In genomic region chr6:3838992-3839867, GRCh38 we compare ENCODE assay signal across 1 cellular context.
A peak's percentile ranks its signal among the peaks of the same experiment; 100 is the strongest.
TF ChIP-seq lines count a peak whose summit lies in the region.

No MANE protein-coding gene starts in this region.

TF ChIP-seq in HepG2, 621 proteins besides CTCF, POLR2A, EP300 and RAD21 (continued from another document and continues in another):
- TF ChIP-seq PAXIP1 (CRISPR knock-in tag; conservative IDR thresholded peaks at IDR 0.05) (peak; percentile 91), MNT (IDR thresholded peaks at IDR 0.05) (no peak), ZNF678 (CRISPR knock-in tag; IDR thresholded peaks at IDR 0.05) (no peak; the same call in 1 of the 2 replicates), NFE2L1 (CRISPR knock-in tag; IDR thresholded peaks at IDR 0.05; ENCODE audit: borderline replicate concordance) (no peak), RFXANK (CRISPR knock-in tag; IDR thresholded peaks at IDR 0.05) (0 out of 2 replicates have a peak, but pooled peaks have one; percentile 60), SSRP1 (CRISPR knock-in tag; IDR thresholded peaks at IDR 0.05) (no peak), ZNF780A (CRISPR knock-in tag; IDR thresholded peaks at IDR 0.05) (no peak), ZNF546 (CRISPR knock-in tag; conservative IDR thresholded peaks at IDR 0.05) (peak; percentile 95), ZSCAN25 (CRISPR knock-in tag; IDR thresholded peaks at IDR 0.05) (no peak; the same call in 1 of the 2 replicates), POLR2AphosphoS2 (IDR thresholded peaks at IDR 0.05; ENCODE audit: low read depth, low read length) (no peak), CCAR2 (optimal IDR thresholded peaks at IDR 0.05; ENCODE audit: low read depth, low read length) (no peak), ZBTB44 (CRISPR knock-in tag; IDR thresholded peaks at IDR 0.05) (no peak), ISL2 (CRISPR knock-in tag; IDR thresholded peaks at IDR 0.05) (peak; percentile 39; the same call in 1 of the 2 replicates), ZNF367 (CRISPR knock-in tag; IDR thresholded peaks at IDR 0.05; ENCODE audit: borderline replicate concordance) (no peak), ZNF512 (CRISPR knock-in tag; IDR thresholded peaks at IDR 0.05) (no peak), ZNF547 (CRISPR knock-in tag; IDR thresholded peaks at IDR 0.05) (peak; percentile 39; the same call in 1 of the 2 replicates), TOE1 (CRISPR knock-in tag; IDR thresholded peaks at IDR 0.05) (no peak), ZNF644 (CRISPR knock-in tag; IDR thresholded peaks at IDR 0.05; ENCODE audit: low read depth) (peak; percentile 94), ZSCAN31 (CRISPR knock-in tag; IDR thresholded peaks at IDR 0.05; ENCODE audit: low read depth) (no peak), ZNF501 (CRISPR knock-in tag; IDR thresholded peaks at IDR 0.05) (no peak), ZNF3 (CRISPR knock-in tag; IDR thresholded peaks at IDR 0.05) (no peak), ZNF564 (CRISPR knock-in tag; IDR thresholded peaks at IDR 0.05) (no peak; the same call in 1 of the 2 replicates), ZNF879 (CRISPR knock-in tag; IDR thresholded peaks at IDR 0.05) (no peak), ZNF333 (CRISPR knock-in tag; IDR thresholded peaks at IDR 0.05; ENCODE audit: borderline replicate concordance) (0 out of 2 replicates have a peak, but pooled peaks have one; percentile 45), NPAS2 (CRISPR knock-in tag; IDR thresholded peaks at IDR 0.05; ENCODE audit: borderline replicate concordance) (no peak), ZNF331 (CRISPR knock-in tag; IDR thresholded peaks at IDR 0.05) (peak; percentile 78), SIX4 (CRISPR knock-in tag; IDR thresholded peaks at IDR 0.05) (peak; percentile 95), HNRNPLL (IDR thresholded peaks at IDR 0.05; ENCODE audit: low read depth, low read length, poor library complexity, severe bottlenecking) (no peak), NFYB (CRISPR knock-in tag; IDR thresholded peaks at IDR 0.05) (peak; percentile 25; the same call in 1 of the 2 replicates), ZNF350 (CRISPR knock-in tag; IDR thresholded peaks at IDR 0.05; ENCODE audit: borderline replicate concordance, low read depth) (0 out of 2 replicates have a peak, but pooled peaks have one; percentile 61), ZNF337 (CRISPR knock-in tag; IDR thresholded peaks at IDR 0.05; ENCODE audit: borderline replicate concordance, low read depth) (no peak), ZNF598 (CRISPR knock-in tag; IDR thresholded peaks at IDR 0.05; ENCODE audit: borderline replicate concordance) (no peak; the same call in 1 of the 2 replicates), ZEB1 (IDR thresholded peaks at IDR 0.05; ENCODE audit: insufficient replicate concordance, low read depth) (no peak), LBX2 (CRISPR knock-in tag; IDR thresholded peaks at IDR 0.05; ENCODE audit: borderline replicate concordance) (no peak; the same call in 1 of the 2 replicates), ZNF30 (CRISPR knock-in tag; IDR thresholded peaks at IDR 0.05) (no peak), DPF2 (CRISPR knock-in tag; IDR thresholded peaks at IDR 0.05; ENCODE audit: borderline replicate concordance, low read depth) (peak; percentile 58; the same call in 1 of the 2 replicates), ZNF597 (CRISPR knock-in tag; IDR thresholded peaks at IDR 0.05) (no peak), MYPOP (CRISPR knock-in tag; IDR thresholded peaks at IDR 0.05) (no peak), ZBTB20 (CRISPR knock-in tag; IDR thresholded peaks at IDR 0.05; ENCODE audit: borderline replicate concordance, low read depth) (0 out of 2 replicates have a peak, but pooled peaks have one; percentile 25), GTF2F1 (IDR thresholded peaks at IDR 0.05; ENCODE audit: low read length) (no peak), BRF2 (CRISPR knock-in tag; IDR thresholded peaks at IDR 0.05) (no peak; the same call in 1 of the 2 replicates), NR2C2 (CRISPR knock-in tag; IDR thresholded peaks at IDR 0.05; ENCODE audit: borderline replicate concordance) (peak; percentile 57; the same call in 1 of the 2 replicates), MATR3 (CRISPR knock-in tag; IDR thresholded peaks at IDR 0.05) (no peak), MXD4 (CRISPR knock-in tag; IDR thresholded peaks at IDR 0.05) (no peak), ZNF552 (CRISPR knock-in tag; IDR thresholded peaks at IDR 0.05; ENCODE audit: borderline replicate concordance) (peak; percentile 83; the same call in 1 of the 2 replicates), ZNF883 (CRISPR knock-in tag; IDR thresholded peaks at IDR 0.05; ENCODE audit: not compliant biosample characterization) (no peak), ZNF724P (CRISPR knock-in tag; IDR thresholded peaks at IDR 0.05; ENCODE audit: borderline replicate concordance) (no peak), FOXA1 (IDR thresholded peaks at IDR 0.05) (peak; percentile 79; the same call in 1 of the 2 replicates), FOXA1 (CRISPR knock-in tag; IDR thresholded peaks at IDR 0.05) (peak; percentile 98), CSRNP2 (CRISPR knock-in tag; conservative IDR thresholded peaks at IDR 0.05; ENCODE audit: low read depth) (no peak), AFF4 (CRISPR knock-in tag; IDR thresholded peaks at IDR 0.05) (no peak)
